9 cellular contexts compared by ENCODE assay signal in the genomic region with DNA sequence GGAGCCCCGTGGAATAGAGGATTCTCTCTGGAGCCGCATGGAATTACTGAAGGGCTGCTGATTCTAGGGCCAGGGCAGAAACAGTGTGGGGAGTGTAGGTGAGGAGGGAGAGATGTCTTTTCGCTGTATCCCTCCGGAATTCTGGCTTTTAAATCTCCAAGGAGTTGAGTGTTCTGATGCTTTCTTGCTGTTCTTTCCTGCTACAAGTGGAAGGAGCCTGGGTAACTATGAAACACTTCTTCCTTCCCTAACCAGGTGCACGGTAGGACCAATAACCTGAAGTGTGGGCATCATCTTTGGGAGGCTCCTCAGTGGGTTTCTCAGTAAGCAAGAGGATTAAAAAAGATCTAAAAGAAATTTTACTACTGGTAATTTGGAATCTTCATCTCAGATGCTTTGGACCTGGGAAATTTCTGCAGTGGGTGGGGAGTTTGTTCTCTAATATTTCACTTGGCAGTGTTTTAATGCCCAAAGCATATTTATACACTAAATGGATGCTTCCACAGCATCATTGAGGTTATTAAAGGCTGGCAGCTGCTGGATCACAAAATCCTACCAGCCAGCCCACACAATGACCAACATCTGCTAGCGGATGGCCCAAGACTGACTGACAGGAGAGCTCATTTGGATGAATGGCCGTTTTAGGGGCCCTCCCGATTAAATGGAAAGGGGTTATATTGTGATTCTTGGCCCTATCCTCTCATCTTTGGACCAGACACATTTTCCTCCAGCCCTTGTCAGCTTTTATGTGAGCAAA. TPM values are rescaled to one million over a fixed set of nuclear protein-coding genes. Genes with fewer than 3 reads are reported as not detected.
A peak's percentile ranks its signal among the peaks of the same experiment; 100 is the strongest.
DNase-seq lines count a peak whose midpoint lies in the region; ATAC-seq, FAIRE-seq and TF ChIP-seq lines count a peak whose summit lies in the region.
"Had no signal": no experiment of that assay in that cellular context is flagged by ENCODE, and none has a peak within 500 bp of the region (broad histone marks: within the 10 kb centered on the region; RNA-seq: fewer than 3 reads in every experiment).

No MANE protein-coding gene starts in this region.

- FAIRE-seq in HepG2 (lab: Jason Lieb, UNC) (no peak), HTR-8/SVneo (lab: Jason Lieb, UNC) (no peak)

- H4K20me1 ChIP-seq in HepG2 (ENCODE audit: insufficient read depth, low read length), result no peaks in the 10 kb centered on the region; the same call in 1 of the 2 replicates

- H3K27ac Mint-ChIP-seq in activated naive CD8-positive, alpha-beta T cell, result no peak overlapping the region

- in situ Hi-C loops in HepG2 (cut with HindIII; ENCODE audit: extremely low pct_ligation_motif_present, low pct_unique_long_range_greater_than_20kb), result no loop called here

- no peak for TF ChIP-seq RAD21 in HepG2 (CRISPR knock-in tag; IDR thresholded peaks at IDR 0.05)

- peak overlapping the region; percentile 88 for H3K4me3 Mint-ChIP-seq in activated naive CD8-positive, alpha-beta T cell

- H3K36me3 Mint-ChIP-seq in activated naive CD8-positive, alpha-beta T cell, result no peaks in the 10 kb centered on the region

- H3K9me3 ChIP-seq in HepG2 (ENCODE audit: low read length), result no peaks in the 10 kb centered on the region
- H3K9me3 ChIP-seq in right lobe of liver, result no peaks in the 10 kb centered on the region
- H3K9me3 ChIP-seq in mesodermal cell (ENCODE audit: control insufficient read depth, low read length), result no peaks in the 10 kb centered on the region

- ATAC-seq in HepG2 (no peak), right lobe of liver (no peak), HG03095 (IDR thresholded peaks at IDR 0.05; ENCODE audit: unreplicated experiment) (no peak)

- TF ChIP-seq CTCF in HepG2 (CRISPR knock-in tag; IDR thresholded peaks at IDR 0.05) (no peak), right lobe of liver (IDR thresholded peaks at IDR 0.05) (no peak)

- intact Hi-C loops in HepG2 (cut with micrococcal nuclease; ENCODE audit: unreplicated experiment) (loop anchor here (1.0 kb wide), 1 partner anchor 113 kb away; no protein-coding TSS in a partner anchor), right lobe of liver (cut with DNase I) (loop anchor here in 1 of 2 donors (10.0 kb wide), 1 partner anchor 109 kb away; no protein-coding TSS in a partner anchor)

- 61% methylated on average over 8 of the region's 8 CpGs for WGBS in HepG2 (ENCODE audit: low lambda C conversion rate)
- 67% methylated on average over 7 of the region's 8 CpGs for WGBS in right lobe of liver (ENCODE audit: insufficient coverage, low coverage, low lambda C conversion rate, missing lambda C conversion rate)
- WGBS in mesodermal cell (ENCODE audit: insufficient coverage in 2 of 2), 2 experiments, result 25 to 26% methylated on average over 3 to 7 of the region's 8 CpGs

- POLR2A ChIA-PET in HepG2 (lab: Yijun Ruan, JAX), result interaction anchor here (0.5 kb wide), 1 partner anchor 83 kb away, joined by 3 read pairs; no protein-coding TSS in a partner anchor

- no peak for TF ChIP-seq POLR2A in HepG2 (IDR thresholded peaks at IDR 0.05; ENCODE audit: insufficient read depth in 1 of 2, low read depth in 2 of 2, low read length in 2 of 2)
- TF ChIP-seq POLR2A in right lobe of liver (IDR thresholded peaks at IDR 0.05), result no peak

- peak overlapping the region; percentile 77 to 85 (median 84); a peak in 5 of 6 replicates for H3K4me3 ChIP-seq in HepG2 (replicated peaks in 1 of 3; ENCODE audit: insufficient read depth in 1 of 3, low read depth in 2 of 3, low read length in 3 of 3)
- H3K4me3 ChIP-seq in right lobe of liver, result no peak overlapping the region
- peak overlapping the region; percentile 71 for H3K4me3 ChIP-seq in mesodermal cell (ENCODE audit: extremely low read depth, insufficient read depth, low read length, poor library complexity, severe bottlenecking)

- H3K36me3 ChIP-seq in HepG2 (replicated peaks in 1 of 2; ENCODE audit: control insufficient read depth in 1 of 2, insufficient read depth in 2 of 2, low read length in 2 of 2) (no peaks in the 10 kb centered on the region), right lobe of liver (no peaks in the 10 kb centered on the region), mesodermal cell (ENCODE audit: control insufficient read depth, insufficient read depth, low read length) (no peaks in the 10 kb centered on the region)

- no peaks in the 10 kb centered on the region; a peak in 1 of 5 replicates for H3K27me3 ChIP-seq in HepG2 (ENCODE audit: control insufficient read depth in 1 of 2, insufficient read depth in 2 of 2, low read length in 2 of 2)
- H3K27me3 ChIP-seq in right lobe of liver, result no peaks in the 10 kb centered on the region

- H3K4me1 ChIP-seq in HepG2 (ENCODE audit: insufficient read depth, low read length), result peaks cover 55% of the 10 kb centered on the region
- H3K4me1 ChIP-seq in right lobe of liver, result no peaks in the 10 kb centered on the region
- peaks cover 5% of the 10 kb centered on the region for H3K4me1 ChIP-seq in mesodermal cell (ENCODE audit: control insufficient read depth, insufficient read depth, low read length, poor library complexity, severe bottlenecking)

- no peak for TF ChIP-seq EP300 in HepG2 (IDR thresholded peaks at IDR 0.05; ENCODE audit: low read depth in 2 of 2, low read length in 2 of 2)
- no peak for TF ChIP-seq EP300 in HepG2 (CRISPR knock-in tag; IDR thresholded peaks at IDR 0.05; ENCODE audit: borderline replicate concordance)

- TSS peak; percentile 29 for BruUV-seq in HepG2 (replicated peaks; lab: Mats Ljungman, UMichigan)

- CTCF ChIA-PET in HepG2 (lab: Yijun Ruan, JAX; ENCODE audit: low intra/inter-chr PET ratio, low total read pairs), result no interaction called here

- H3K79me2 ChIP-seq in HepG2 (ENCODE audit: insufficient read depth, low read length), result no peaks in the 10 kb centered on the region

- peaks cover 26% of the 10 kb centered on the region for H3K27me3 Mint-ChIP-seq in activated naive CD8-positive, alpha-beta T cell

- H3K4me2 ChIP-seq in HepG2 (ENCODE audit: low read depth, low read length), result peak overlapping the region; percentile 100

- H3K27ac ChIP-seq in HepG2 (ENCODE audit: extremely low read length, insufficient read depth, low read length) (no peak overlapping the region), right lobe of liver (no peak overlapping the region), mesodermal cell (ENCODE audit: low read depth, low read length, severe bottlenecking) (no peak overlapping the region)

- DNase-seq in HepG2 (ENCODE audit: low spot score), result no peak
- no peak for DNase-seq in right lobe of liver
- no peak for DNase-seq in stimulated activated CD4-positive, alpha-beta T cell treated with anti-CD3 and anti-CD28 coated beads, Interleukin-12 subunit alpha, Interleukin-12 subunit beta, amount 100 ng/mL, for 4 hours
- DNase-seq in DMS153 treated with DMSO at 0.1 percent for 48 hours (lab: John Stamatoyannopoulos, UW; ENCODE audit: unreplicated experiment), result no peak
- no peak for DNase-seq in HTR-8/SVneo (ENCODE audit: insufficient read length, low spot score)
- DNase-seq: activated CD4-positive, alpha-beta T cell treated with anti-CD3 and anti-CD28 coated beads for 1 hour had no signal

- no peak overlapping the region for H2AFZ ChIP-seq in HepG2 (ENCODE audit: low read length)

- peak overlapping the region; percentile 78; the same call in 1 of the 2 replicates for H3K9ac ChIP-seq in HepG2 (ENCODE audit: insufficient read depth, low read depth, low read length)

- peaks cover 14% of the 10 kb centered on the region for H3K4me1 Mint-ChIP-seq in activated naive CD8-positive, alpha-beta T cell (ENCODE audit: low read depth)

- H3K9me3 Mint-ChIP-seq in activated naive CD8-positive, alpha-beta T cell (ENCODE audit: low read depth), result no peaks in the 10 kb centered on the region

TF ChIP-seq in HepG2, 621 proteins besides CTCF, POLR2A, EP300 and RAD21 (continues in another document):
- 0 out of 2 replicates have a peak, but pooled peaks have one; percentile 35 for TF ChIP-seq ZNF703 (CRISPR knock-in tag; IDR thresholded peaks at IDR 0.05; ENCODE audit: borderline replicate concordance)

RNA-seq across cellular contexts. Expression of a gene that starts 2.1 kb away (rescaled TPM):
- total RNA-seq in HepG2 (2016; rRNA removed; fragmentation: Illumina TruSeq; extraction: Trizol), result 19.9 and 32.4 TPM in 2 replicates
- total RNA-seq in HepG2 (2016; cell fraction: cytosol; rRNA removed; fragmentation: Illumina TruSeq; extraction: Trizol; ENCODE audit: low read depth), result 8.7 and 8.9 TPM in 2 replicates
- 21.5 and 29.8 TPM in 2 replicates for total RNA-seq in HepG2 (2016; cell fraction: insoluble cytoplasmic fraction; rRNA removed; fragmentation: Illumina TruSeq; extraction: Trizol)
- total RNA-seq in HepG2 (2016; cell fraction: membrane; rRNA removed; fragmentation: Illumina TruSeq; extraction: Trizol), result 8.7 and 9.4 TPM in 2 replicates
- total RNA-seq in HepG2 (2016; cell fraction: nucleus; rRNA removed; fragmentation: Illumina TruSeq; extraction: Trizol), result 55.5 and 58.9 TPM in 2 replicates
- polyA plus RNA-seq in HepG2 (2011; rRNA removed), result 17.2 and 28.5 TPM in 2 replicates
- 6.9 and 8.2 TPM in 2 replicates for polyA plus RNA-seq in HepG2 (2011; cell fraction: cytosol; rRNA removed)
- polyA plus RNA-seq in HepG2 (2011; cell fraction: nucleus; rRNA removed), result 112 TPM in 2 replicates
- 5.4 and 8.8 TPM in 2 replicates for polyA plus RNA-seq in HepG2 (2012)
- 1.9 and 2.7 TPM in 2 replicates for polyA plus RNA-seq in HepG2 (2016; cell fraction: cytosol; fragmentation: Illumina TruSeq; extraction: Trizol; ENCODE audit: low read depth)
- 13.1 and 14.9 TPM in 2 replicates for polyA plus RNA-seq in HepG2 (2016; cell fraction: insoluble cytoplasmic fraction; fragmentation: Illumina TruSeq; extraction: Trizol; ENCODE audit: low read depth)
- polyA plus RNA-seq in HepG2 (2016; cell fraction: membrane; fragmentation: Illumina TruSeq; extraction: Trizol; ENCODE audit: low read depth), result 2.9 and 3.6 TPM in 2 replicates
- polyA plus RNA-seq in HepG2 (2016; cell fraction: nucleus; fragmentation: Illumina TruSeq; extraction: Trizol; ENCODE audit: insufficient read depth, low read depth), result 110 and 115 TPM in 2 replicates
- 15.8 and 16.9 TPM in 2 replicates for polyA minus RNA-seq in HepG2 (2011; rRNA and poly(A)+ RNA removed; ENCODE audit: low replicate concordance)
- polyA minus RNA-seq in HepG2 (2011; cell fraction: cytosol; rRNA and poly(A)+ RNA removed), result 3.3 and 5.4 TPM in 2 replicates
- 26.1 and 28.0 TPM in 2 replicates for polyA minus RNA-seq in HepG2 (2011; cell fraction: nucleus; rRNA and poly(A)+ RNA removed)
- 1 to 10 TPM in 4 of 6 experiments, under 1 TPM in 2; 0.82 to 2.5 (median 1.5) TPM for total RNA-seq in right lobe of liver
- 2.3 TPM for polyA plus RNA-seq in mesodermal cell (2013, experiment 1 of 2)
- 0.66 TPM for polyA plus RNA-seq in mesodermal cell (2013, experiment 2 of 2)

Comparison
In these comparisons a context has a peak if more than half of its experiments do, and no peak if none do; other contexts are left out.
1. H3K4me3 ChIP-seq: peak in HepG2 (3 of 3) and mesodermal cell (single experiment); none in right lobe of liver (0 of 3).